ENCODE assay signal across 10 cellular contexts in the genomic region with DNA sequence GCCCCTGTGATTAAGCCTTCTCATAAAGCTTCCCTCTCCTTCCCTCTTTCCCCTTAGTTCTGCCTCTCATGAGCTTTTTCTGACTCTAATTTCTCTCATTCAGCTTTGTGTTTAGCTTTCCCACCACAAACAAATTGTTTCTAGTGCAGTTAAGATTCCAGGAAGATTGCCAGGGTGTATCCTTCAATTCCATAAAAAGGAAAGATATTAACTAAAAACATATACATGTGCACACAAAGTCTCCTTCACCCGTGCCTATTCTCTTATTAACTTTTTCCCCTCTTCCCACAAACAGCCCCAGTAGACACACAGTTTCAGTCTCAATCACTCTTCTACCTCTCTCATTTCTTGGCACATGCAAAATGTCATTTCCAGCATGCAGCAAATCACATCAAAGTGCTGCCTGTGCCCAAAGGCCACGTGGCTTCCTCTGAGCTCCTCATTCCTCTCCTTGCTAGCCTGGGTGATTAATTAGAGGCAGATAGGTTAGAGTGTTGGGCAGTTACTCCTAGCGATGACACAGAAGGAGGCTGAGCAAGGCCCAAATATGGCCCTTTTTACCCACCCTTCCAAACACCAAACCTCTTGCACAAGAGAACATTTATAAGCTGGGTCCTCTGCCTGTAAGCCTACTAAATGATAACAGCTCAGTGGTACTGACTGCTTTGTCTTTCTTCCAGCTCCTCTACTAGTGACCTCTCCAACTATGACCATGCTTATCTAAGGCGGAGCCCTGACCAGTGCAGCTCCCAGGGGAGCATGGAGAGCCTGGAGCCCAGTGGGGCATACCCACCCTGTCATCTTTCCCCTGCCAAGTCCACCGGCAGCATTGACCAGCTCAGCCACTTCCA.
DNase-seq lines count a peak whose midpoint lies in the region; ATAC-seq and TF ChIP-seq lines count a peak whose summit lies in the region.
"Had no signal": no experiment of that assay in that cellular context is flagged by ENCODE, and none has a peak within 500 bp of the region (broad histone marks: within the 10 kb centered on the region; RNA-seq: fewer than 3 reads in every experiment).

No MANE protein-coding gene starts in this region.

- no peaks in the 10 kb centered on the region for H3K9me3 ChIP-seq in mucosa of rectum (ENCODE audit: control insufficient read depth in 2 of 2, low read length in 2 of 2)
- H3K9me3 ChIP-seq in BE2C: no peaks in the 10 kb centered on the region

- peak; percentile 92 for DNase-seq in AG08395 (ENCODE audit: low spot score)
- DNase-seq in H4 (ENCODE audit: low spot score): peak; percentile 67
- DNase-seq in astrocyte of the spinal cord (ENCODE audit: low read depth, low spot score): peak; percentile 74
- DNase-seq in BE2C: no peak
- DNase-seq in HK-2 (ENCODE audit: unreplicated experiment): no peak
- DNase-seq in NAMALWA (ENCODE audit: low spot score): no peak
- DNase-seq: activated CD4-positive, alpha-beta T cell treated with anti-CD3 and anti-CD28 coated beads, Interleukin-2, amount 10 ng/mL, durations not matched to agents 24 days and 14 days; stimulated activated naive CD4-positive, alpha-beta T cell treated with Interleukin-2 at 50 U/mL for 16 hours had no signal

- H3K36me3 ChIP-seq in mucosa of rectum (ENCODE audit: control insufficient read depth in 2 of 2, insufficient read depth in 2 of 2, low read length in 2 of 2) (peaks cover 29 to 34% of the 10 kb centered on the region in 2 donors), BE2C (peaks cover 38% of the 10 kb centered on the region)

- ATAC-seq in GM19324 (IDR thresholded peaks at IDR 0.05; ENCODE audit: low FRiP score, unreplicated experiment): no peak

- in situ Hi-C loops in astrocyte of the spinal cord (cut with HindIII; ENCODE audit: low sequenced_read_pairs): no loop called here

- H3K4me1 ChIP-seq in mucosa of rectum (ENCODE audit: control insufficient read depth in 2 of 2, insufficient read depth in 2 of 2, low read length in 2 of 2): peaks cover 0 to 2% of the 10 kb centered on the region in 2 donors
- H3K4me1 ChIP-seq in BE2C: no peaks in the 10 kb centered on the region; the same call in 1 of the 2 replicates

- H3K4me3 ChIP-seq in astrocyte of the spinal cord (ENCODE audit: low read depth, low read length) (no peak overlapping the region), mucosa of rectum (ENCODE audit: low read length in 2 of 2) (peak overlapping the region in 1 of 2 donors; percentile 0), BE2C (ENCODE audit: low read depth, low read length) (no peak overlapping the region)

- peak overlapping the region; percentile 42 to 78 for H3K27ac ChIP-seq in mucosa of rectum (ENCODE audit: low read depth in 2 of 2, low read length in 2 of 2)

- no peaks in the 10 kb centered on the region for H3K27me3 ChIP-seq in mucosa of rectum (ENCODE audit: control insufficient read depth in 2 of 2, insufficient read depth in 2 of 2, low read length in 2 of 2)
- no peaks in the 10 kb centered on the region for H3K27me3 ChIP-seq in BE2C

- TF ChIP-seq CTCF in astrocyte of the spinal cord (IDR thresholded peaks at IDR 0.05; ENCODE audit: low read depth, low read length) (no peak), BE2C (IDR thresholded peaks at IDR 0.05; ENCODE audit: low read depth, low read length) (no peak)

- H3K9ac ChIP-seq in mucosa of rectum (ENCODE audit: low read depth in 1 of 2, low read length in 2 of 2): no peak overlapping the region

Comparison
In these comparisons a context has a peak if more than half of its experiments do, and no peak if none do; other contexts are left out.
1. DNase-seq: peak in AG08395 (single experiment), H4 (single experiment) and astrocyte of the spinal cord (single experiment); none in BE2C (single experiment), HK-2 (single experiment) and NAMALWA (single experiment).